In the genomic region with DNA sequence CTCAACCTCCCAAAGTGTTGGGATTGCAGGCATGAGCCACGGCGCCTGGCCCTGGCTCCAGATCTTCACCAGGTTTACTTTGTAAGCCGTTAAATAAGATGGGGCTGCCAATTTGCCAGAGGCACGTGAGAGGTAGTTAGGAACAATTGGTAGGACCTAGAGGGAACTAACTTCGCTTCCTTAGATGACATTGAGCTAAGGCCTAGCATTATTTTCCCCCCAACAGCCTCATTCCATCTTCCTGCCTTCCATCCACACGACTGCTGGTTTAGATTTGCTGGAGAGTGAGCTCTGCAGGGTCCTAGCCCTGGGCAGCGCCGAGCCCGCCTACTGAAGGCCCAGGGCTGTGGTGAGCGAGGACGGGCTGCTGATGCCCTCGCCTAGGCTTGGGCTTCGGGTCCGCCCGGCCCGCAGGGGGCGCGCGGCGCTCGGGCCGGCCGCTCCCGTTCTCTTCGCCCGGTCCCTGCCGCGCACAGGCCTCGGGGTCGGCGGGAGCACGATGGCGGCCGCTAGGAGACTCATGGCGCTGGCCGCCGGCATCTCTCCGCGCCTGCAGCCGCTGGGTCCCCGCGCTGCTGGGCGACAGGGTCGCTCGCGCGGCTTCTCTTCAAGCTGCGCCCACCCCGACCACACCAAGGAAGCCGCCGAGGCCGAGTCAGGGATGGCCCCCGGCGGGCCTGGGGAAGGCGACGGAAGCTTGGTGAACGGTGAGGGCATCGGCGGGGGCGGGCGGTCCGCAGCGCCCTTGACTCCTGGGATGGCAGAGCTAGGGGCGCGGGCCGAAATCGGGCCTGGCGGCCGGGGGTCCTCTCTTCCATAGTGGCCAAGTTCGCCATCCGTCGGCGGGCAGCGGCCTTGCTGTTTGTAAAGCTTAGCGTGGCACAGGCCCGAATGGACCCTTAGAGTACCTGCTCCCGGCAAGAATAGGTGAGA, we compare ENCODE assay signal across 8 cellular contexts. TPM values are rescaled to one million over a fixed set of nuclear protein-coding genes. Genes with fewer than 3 reads are reported as not detected.
DNase-seq lines count a peak whose midpoint lies in the region; ATAC-seq and TF ChIP-seq lines count a peak whose summit lies in the region.

No MANE protein-coding gene starts in this region.

- H2BK15ac ChIP-seq in neuronal stem cell (ENCODE audit: low read length), result no peak overlapping the region

- H2BK120ac ChIP-seq in neuronal stem cell (ENCODE audit: low read depth, low read length), result peak overlapping the region; percentile 26

- peak overlapping the region; percentile 67 for H2BK5ac ChIP-seq in neuronal stem cell (ENCODE audit: low read length)

- H3K36me3 ChIP-seq in neuronal stem cell (replicated peaks in 1 of 2; ENCODE audit: control insufficient read depth in 2 of 2, insufficient read depth in 2 of 2, low read length in 2 of 2) (peaks cover 26 to 70% of the 10 kb centered on the region in 2 donors), subcutaneous abdominal adipose tissue (ENCODE audit: control insufficient read depth in 5 of 5, insufficient read depth in 5 of 5, low read length in 5 of 5) (peaks cover 9 to 31% (median 23%) of the 10 kb centered on the region in 5 donors)

- peak; percentile 88 for ATAC-seq in GM21717 (IDR thresholded peaks at IDR 0.05; ENCODE audit: unreplicated experiment)
- peak; percentile 94 for ATAC-seq in foreskin keratinocyte

- peak overlapping the region; percentile 92 for H3K18ac ChIP-seq in neuronal stem cell (ENCODE audit: low read length)

- H2BK12ac ChIP-seq in neuronal stem cell (ENCODE audit: low read length), result no peak overlapping the region

- H3K4me2 ChIP-seq in neuronal stem cell (ENCODE audit: insufficient read depth, low read length, poor library complexity, severe bottlenecking), result peak overlapping the region; percentile 82

- peak overlapping the region; percentile 92 for H2AFZ ChIP-seq in neuronal stem cell (ENCODE audit: low read length)

- no peak overlapping the region for H4K8ac ChIP-seq in neuronal stem cell (ENCODE audit: low read depth, low read length)

- H3K27me3 ChIP-seq in foreskin keratinocyte (no peaks in the 10 kb centered on the region), neuronal stem cell (ENCODE audit: control insufficient read depth in 3 of 3, insufficient read depth in 3 of 3, low read depth in 1 of 3, low read length in 3 of 3) (no peaks in the 10 kb centered on the region), subcutaneous abdominal adipose tissue (ENCODE audit: control insufficient read depth in 5 of 5, insufficient read depth in 4 of 5, low read length in 5 of 5) (no peaks in the 10 kb centered on the region)

- DNase-seq in EL (peak; percentile 87), KBM-7 (peak; percentile 88), RWPE1 (ENCODE audit: low spot score) (peak; percentile 89), activated gamma-delta T cell (lab: John Stamatoyannopoulos, UW) (peak; percentile 66), foreskin keratinocyte (peak; percentile 52 to 72), neuronal stem cell (ENCODE audit: low spot score) (peak; percentile 80)

- no peak overlapping the region for H3K4ac ChIP-seq in neuronal stem cell (ENCODE audit: low read length)

- H3K4me3 ChIP-seq in neuronal stem cell (ENCODE audit: low read length in 2 of 2), result peak overlapping the region; percentile 98 to 99
- peak overlapping the region; percentile 72 to 94 (median 81) for H3K4me3 ChIP-seq in subcutaneous abdominal adipose tissue (ENCODE audit: low read depth in 1 of 5, low read length in 5 of 5)

- H3K9me3 ChIP-seq in neuronal stem cell (replicated peaks in 1 of 2; ENCODE audit: control insufficient read depth in 2 of 2, insufficient read depth in 1 of 2, low read depth in 1 of 2, low read length in 2 of 2), result no peaks in the 10 kb centered on the region
- no peaks in the 10 kb centered on the region for H3K9me3 ChIP-seq in subcutaneous abdominal adipose tissue (ENCODE audit: control insufficient read depth in 5 of 5, low read length in 5 of 5)

- in situ Hi-C loops in KBM-7 (cut with MboI; ENCODE audit: low pct_unique_long_range_greater_than_20kb, low sequenced_read_pairs), result loop anchor here (25.0 kb wide), 1 partner anchor 337 kb away; no protein-coding TSS in a partner anchor

- peaks cover 4% of the 10 kb centered on the region for H3K79me1 ChIP-seq in neuronal stem cell (ENCODE audit: low read depth, low read length)

- no peaks in the 10 kb centered on the region for H3K4me1 ChIP-seq in foreskin keratinocyte
- H3K4me1 ChIP-seq in neuronal stem cell (ENCODE audit: control insufficient read depth in 2 of 2, insufficient read depth in 1 of 2, low read depth in 1 of 2, low read length in 2 of 2), result peaks cover 7 to 11% of the 10 kb centered on the region in 2 donors
- H3K4me1 ChIP-seq in subcutaneous abdominal adipose tissue (ENCODE audit: control insufficient read depth in 5 of 5, insufficient read depth in 5 of 5, low read length in 5 of 5), result peaks cover 3 to 22% (median 17%) of the 10 kb centered on the region in 5 donors

- peak overlapping the region; percentile 92 for H2AK5ac ChIP-seq in neuronal stem cell (ENCODE audit: low read depth, low read length)

- CTCF ChIA-PET in RWPE1 (lab: Yijun Ruan, JAX), result interaction anchor here (0.5 to 1.7 kb wide), 10 partner anchors 8 to 683 kb away, joined by 3 to 6 read pairs (median 3); no protein-coding TSS in a partner anchor

- H3K27ac ChIP-seq in RWPE1 (peak overlapping the region; percentile 76), foreskin keratinocyte (peak overlapping the region; percentile 93), neuronal stem cell (replicated peaks; ENCODE audit: low read length) (peak overlapping the region; percentile 60), subcutaneous abdominal adipose tissue (ENCODE audit: low read depth, low read length) (peak overlapping the region; percentile 78)

- peak overlapping the region; percentile 90 for H3K23ac ChIP-seq in neuronal stem cell (ENCODE audit: low read depth, low read length, poor library complexity)

- peak overlapping the region; percentile 96 for H3K9ac ChIP-seq in neuronal stem cell (ENCODE audit: low read depth, low read length, poor library complexity)
- H3K9ac ChIP-seq in subcutaneous abdominal adipose tissue (ENCODE audit: low read length in 5 of 5), result peak overlapping the region; percentile 84 to 99 (median 97)

- POLR2A ChIA-PET in RWPE1 (lab: Yijun Ruan, JAX; ENCODE audit: low non-redundant PET), result interaction anchor here (0.5 to 1.2 kb wide), 3 partner anchors 10 to 786 kb away, joined by 3 to 5 read pairs (median 4); no protein-coding TSS in a partner anchor

- TF ChIP-seq CTCF in RWPE1 (conservative IDR thresholded peaks at IDR 0.05; ENCODE audit: low read depth), result peak; percentile 95
- TF ChIP-seq CTCF in foreskin keratinocyte (conservative IDR thresholded peaks at IDR 0.05), result peak; percentile 97

- H3K14ac ChIP-seq in neuronal stem cell (ENCODE audit: low read length), result peak overlapping the region; percentile 72

- H4K91ac ChIP-seq in neuronal stem cell (ENCODE audit: low read depth, low read length, poor library complexity), result peak overlapping the region; percentile 40

- WGBS in neuronal stem cell (ENCODE audit: extremely low coverage in 2 of 2, insufficient read length in 2 of 2, insufficient replicate concordance in 1 of 2), 2 donors, result no CpG with 5 or more reads among the region's 77 CpGs

RNA-seq across cellular contexts. Expression of a gene that starts 21.9 kb away (rescaled TPM):
- 58.9 and 63.2 TPM in 2 replicates for total RNA-seq in foreskin keratinocyte
- 35.5 and 42.0 TPM in 2 replicates for polyA plus RNA-seq in foreskin keratinocyte
- 60.2 TPM for polyA plus RNA-seq in neuronal stem cell (2013, experiment 1 of 2)
- polyA plus RNA-seq in neuronal stem cell (2013, experiment 2 of 2), result 61.6 TPM

RNA-seq across cellular contexts. Expression of a gene that starts 43.1 kb away (rescaled TPM):
- 59.6 and 62.7 TPM in 2 replicates for total RNA-seq in foreskin keratinocyte
- polyA plus RNA-seq in foreskin keratinocyte, result 15.9 and 18.8 TPM in 2 replicates
- polyA plus RNA-seq in neuronal stem cell (2013, experiment 1 of 2), result 107 TPM
- polyA plus RNA-seq in neuronal stem cell (2013, experiment 2 of 2), result 107 TPM

Comparison
In these comparisons a context has a peak if more than half of its experiments do, and no peak if none do; other contexts are left out.
1. Peak in every context shown above with its lines: DNase-seq, ATAC-seq, H3K4me3 ChIP-seq and H3K27ac ChIP-seq.